ENCODE assay signal across 24 cellular contexts in the genomic region with DNA sequence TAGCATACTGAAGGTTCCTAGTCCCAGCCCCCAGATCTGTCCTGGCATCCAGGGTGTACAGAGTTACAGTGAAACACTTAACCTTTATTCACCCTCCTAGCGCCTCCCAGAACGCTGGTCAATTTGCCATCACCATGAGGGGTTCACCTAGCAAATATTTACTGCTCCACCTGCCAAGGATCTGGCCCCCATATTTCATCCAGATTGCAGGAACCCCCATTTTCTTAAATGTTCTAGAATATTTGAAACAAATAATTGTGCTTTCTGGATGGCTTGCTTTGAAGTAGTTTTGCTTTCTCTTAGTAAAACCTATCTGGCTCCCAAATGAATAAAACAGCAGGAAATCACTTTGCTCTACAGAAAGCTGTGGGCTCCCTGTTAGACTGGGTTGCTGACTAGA. TPM values are rescaled to one million over a fixed set of nuclear protein-coding genes. Genes with fewer than 3 reads are reported as not detected.
"Had no signal": no experiment of that assay in that cellular context is flagged by ENCODE, and none has a peak within 500 bp of the region (broad histone marks: within the 10 kb centered on the region; RNA-seq: fewer than 3 reads in every experiment).

No MANE protein-coding gene starts in this region.

- H3K9ac ChIP-seq: parathyroid adenoma had no signal

- H3K27ac ChIP-seq: left lung, parathyroid adenoma, psoas muscle, right lobe of liver, transverse colon, upper lobe of left lung, vagina had no signal

- H3K36me3 ChIP-seq: left lung, right lobe of liver, transverse colon, upper lobe of left lung, vagina had no signal

- H3K4me3 ChIP-seq: left lung, lung, mucosa of descending colon, psoas muscle, right lobe of liver, smooth muscle cell, transverse colon, upper lobe of left lung, vagina had no signal

- H2AFZ ChIP-seq: parathyroid adenoma had no signal

- H3K4me1 ChIP-seq: parathyroid adenoma, right lobe of liver, transverse colon had no signal

- H3K27me3 ChIP-seq: left lung, right lobe of liver, transverse colon, upper lobe of left lung, vagina had no signal

- H3K4me2 ChIP-seq: smooth muscle cell had no signal

- H3K9me3 ChIP-seq: left lung, mucosa of descending colon, psoas muscle, right lobe of liver, transverse colon, upper lobe of left lung, vagina had no signal

- DNase-seq: hippocampal formation; left colon; midbrain; mucosa of descending colon; naive thymus-derived CD4-positive, alpha-beta T cell; nucleus accumbens; psoas muscle; right lobe of liver; stimulated activated CD4-positive, alpha-beta T cell treated with anti-CD3 and anti-CD28 coated beads, Interleukin-1b, Interleukin-23, amount 100 ng/mL, for 48 hours; stimulated activated CD4-positive, alpha-beta T cell treated with anti-CD3 and anti-CD28 coated beads, Interleukin-2, amount 100 ng/mL, for 48 hours; stimulated activated CD4-positive, alpha-beta T cell treated with anti-CD3 and anti-CD28 coated beads, Interleukin-4, amount 100 ng/mL, for 4 hours; stimulated activated CD8-positive, alpha-beta memory T cell treated with anti-CD3 and anti-CD28 coated beads, Interleukin-4, amount 100 ng/mL, for 48 hours; stimulated activated naive CD4-positive, alpha-beta T cell treated with Interleukin-2 at 50 U/mL for 16 hours; stimulated activated naive CD8-positive, alpha-beta T cell treated with anti-CD3 and anti-CD28 coated beads, Interleukin-15, amount 100 ng/mL, for 72 hours; substantia nigra; transverse colon; upper lobe of left lung had no signal

- ATAC-seq: left colon; left lung; mucosa of descending colon; naive thymus-derived CD4-positive, alpha-beta T cell; natural killer cell treated with Interleukin-12 subunit alpha and Interleukin-12 subunit beta and Interleukin-15 and Interleukin-18, amount 100 ng/mL, for 72 hours; psoas muscle; right lobe of liver; stimulated activated memory B cell treated with anti-CD40 and anti-IgM and Interleukin-4, amounts not matched to agents 10 μg/mL and 1 μg/mL and 100 μg/mL, for 72 hours; stimulated activated naive CD8-positive, alpha-beta T cell treated with anti-CD3 and anti-CD28 coated beads, Interleukin-15, amount 100 ng/mL, for 72 hours had no signal

RNA-seq across cellular contexts. Expression of a gene that starts 37.7 kb away (rescaled TPM):
- polyA plus RNA-seq: naive thymus-derived CD4-positive, alpha-beta T cell had no signal
